ENCODE assay signal across 20 cellular contexts in genomic region chr12:47264951-47265350, GRCh38.
"Had no signal": no experiment of that assay in that cellular context is flagged by ENCODE, and none has a peak within 500 bp of the region (broad histone marks: within the 10 kb centered on the region; RNA-seq: fewer than 3 reads in every experiment).

No MANE protein-coding gene starts in this region.

- H3K4me1 ChIP-seq: gastroesophageal sphincter, tibial artery, upper lobe of right lung, vagina had no signal

- ATAC-seq: gastroesophageal sphincter; left colon; left ventricle myocardium superior; naive thymus-derived CD8-positive, alpha-beta T cell; pancreas; right cardiac atrium; upper lobe of right lung had no signal

- H3K9me3 ChIP-seq: esophagus squamous epithelium, gastroesophageal sphincter, pancreas, tibial artery, upper lobe of right lung, vagina had no signal

- H3K27me3 Mint-ChIP-seq: naive thymus-derived CD8-positive, alpha-beta T cell; progenitor cell of endocrine pancreas; stimulated activated naive CD8-positive, alpha-beta T cell treated with anti-CD3 and anti-CD28 coated beads, Interleukin-15, Interleukin-2, amounts not matched to agents 100 ng/mL and 50 ng/mL, for 24 hours had no signal

- H3K27ac ChIP-seq: epithelial cell of prostate, esophagus squamous epithelium, gastroesophageal sphincter, pancreas, tibial artery, upper lobe of right lung, vagina had no signal

- H3K36me3 ChIP-seq: esophagus squamous epithelium, gastroesophageal sphincter, pancreas, tibial artery, upper lobe of right lung, vagina had no signal

- DNase-seq: effector memory CD4-positive, alpha-beta T cell; esophagus squamous epithelium; foreskin fibroblast; left colon; left ventricle myocardium superior; mesenchymal stem cell; naive thymus-derived CD8-positive, alpha-beta T cell; occipital lobe; pancreas; right cardiac atrium; small intestine; stimulated activated CD4-positive, alpha-beta T cell treated with anti-CD3 and anti-CD28 coated beads, Interleukin-12 subunit alpha, Interleukin-12 subunit beta, amount 100 ng/mL, for 4 hours; tibial artery; upper lobe of right lung had no signal

- H3K27ac Mint-ChIP-seq: progenitor cell of endocrine pancreas had no signal

- H3K4me3 Mint-ChIP-seq: stimulated activated naive CD8-positive, alpha-beta T cell treated with anti-CD3 and anti-CD28 coated beads, Interleukin-15, Interleukin-2, amounts not matched to agents 100 ng/mL and 50 ng/mL, for 24 hours had no signal

- H3K4me3 ChIP-seq: esophagus squamous epithelium, gastroesophageal sphincter, lung, pancreas, tibial artery, upper lobe of right lung, vagina had no signal

- H3K27me3 ChIP-seq: esophagus squamous epithelium, gastroesophageal sphincter, pancreas, tibial artery, upper lobe of right lung, vagina had no signal
